ENCODE assay signal across 8 cellular contexts in the genomic region with DNA sequence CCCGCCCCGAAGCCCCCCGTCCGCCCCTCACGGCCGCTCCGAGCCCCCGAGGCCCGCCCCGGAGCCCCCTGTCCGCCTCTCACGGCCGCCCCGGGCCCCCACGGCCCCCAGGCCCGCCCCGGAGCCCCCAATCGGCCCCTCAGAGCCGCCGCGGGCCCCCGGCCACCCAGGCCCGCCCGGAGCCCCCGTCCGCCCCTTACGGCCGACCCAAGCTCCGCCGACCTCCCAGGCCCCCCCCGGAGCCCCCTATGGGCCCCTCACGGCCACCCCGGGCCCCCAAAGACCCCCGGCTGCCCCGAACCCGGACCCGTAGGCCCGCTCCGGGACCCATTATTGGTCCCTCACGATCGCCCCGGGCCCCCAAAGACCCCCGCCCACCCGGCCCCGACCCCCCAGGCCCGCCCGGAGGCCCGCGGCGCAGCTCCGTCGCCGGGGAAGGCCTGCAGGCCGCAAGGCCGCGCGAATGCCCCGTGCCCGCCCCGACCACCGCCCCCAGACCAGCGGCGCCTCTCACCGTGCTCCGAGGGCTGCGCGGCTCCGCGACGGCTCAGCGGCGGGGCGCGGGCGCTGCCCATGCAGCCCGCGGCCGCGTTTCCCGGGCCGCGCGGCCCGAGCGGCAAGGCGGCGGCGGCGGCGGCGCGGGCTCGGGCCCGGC. TPM values are rescaled to one million over a fixed set of nuclear protein-coding genes. Genes with fewer than 3 reads are reported as not detected.
DNase-seq lines count a peak whose midpoint lies in the region; ATAC-seq lines count a peak whose summit lies in the region.

No MANE protein-coding gene starts in this region.

- peak overlapping the region; percentile 95; the same call in 1 of the 2 replicates for H3K9ac ChIP-seq in iPS-20b (ENCODE audit: low read depth, low read length)
- H3K9ac ChIP-seq in subcutaneous abdominal adipose tissue (ENCODE audit: low read length in 5 of 5) = peak overlapping the region in 3 of 5 donors; percentile 70 to 75 (median 73)

- no peaks in the 10 kb centered on the region for H3K9me3 Mint-ChIP-seq in activated T-helper 17 cell treated with anti-CD3 and anti-CD28 coated beads, Interleukin-2, amount 50 U/mL, for 72 hours

- DNase-seq in NCI-H748 (lab: John Stamatoyannopoulos, UW; ENCODE audit: unreplicated experiment) (peak; percentile 27), NCI-H748 treated with DMSO at 0.1 percent for 48 hours (lab: John Stamatoyannopoulos, UW) (no peak), DMS153 treated with DMSO at 0.1 percent for 48 hours (lab: John Stamatoyannopoulos, UW; ENCODE audit: unreplicated experiment) (no peak), globus pallidus (ENCODE audit: low spot score) (no peak)

- H3K27me3 ChIP-seq in iPS-20b (ENCODE audit: insufficient read depth, low read length) = no peaks in the 10 kb centered on the region
- no peaks in the 10 kb centered on the region for H3K27me3 ChIP-seq in subcutaneous abdominal adipose tissue (ENCODE audit: control insufficient read depth in 5 of 5, insufficient read depth in 4 of 5, low read length in 5 of 5)

- no peak overlapping the region for H3K27ac ChIP-seq in iPS-20b (ENCODE audit: low read length)
- peak overlapping the region; percentile 90 for H3K27ac ChIP-seq in subcutaneous abdominal adipose tissue (ENCODE audit: low read depth, low read length)

- no peaks in the 10 kb centered on the region for H3K27me3 Mint-ChIP-seq in activated T-helper 17 cell treated with anti-CD3 and anti-CD28 coated beads, Interleukin-2, amount 50 U/mL, for 72 hours

- H3K36me3 Mint-ChIP-seq in activated T-helper 17 cell treated with anti-CD3 and anti-CD28 coated beads, Interleukin-2, amount 50 U/mL, for 72 hours (ENCODE audit: low read depth) = peaks cover 44% of the 10 kb centered on the region

- H3K36me3 ChIP-seq in iPS-20b (ENCODE audit: insufficient read depth, low read depth, low read length) (no peaks in the 10 kb centered on the region), subcutaneous abdominal adipose tissue (ENCODE audit: control insufficient read depth in 5 of 5, insufficient read depth in 5 of 5, low read length in 5 of 5) (peaks cover 0 to 3% (median 0%) of the 10 kb centered on the region in 5 donors)

- peak overlapping the region; percentile 97 for H3K4me3 Mint-ChIP-seq in activated T-helper 17 cell treated with anti-CD3 and anti-CD28 coated beads, Interleukin-2, amount 50 U/mL, for 72 hours

- H3K4me1 ChIP-seq in iPS-20b (ENCODE audit: insufficient read depth, low read length) (peaks cover 21% of the 10 kb centered on the region), subcutaneous abdominal adipose tissue (ENCODE audit: control insufficient read depth in 5 of 5, insufficient read depth in 5 of 5, low read length in 5 of 5) (peaks cover 14 to 52% (median 43%) of the 10 kb centered on the region in 5 donors)

- H3K9me3 ChIP-seq in iPS-20b (ENCODE audit: insufficient read depth, low read depth, low read length) = no peaks in the 10 kb centered on the region
- H3K9me3 ChIP-seq in subcutaneous abdominal adipose tissue (ENCODE audit: control insufficient read depth in 5 of 5, low read length in 5 of 5) = no peaks in the 10 kb centered on the region

- no peak for ATAC-seq in activated T-helper 17 cell treated with anti-CD3 and anti-CD28 coated beads, Interleukin-2, amount 50 U/mL, for 72 hours (replicated peaks)
- no peak for ATAC-seq in GM18867 (IDR thresholded peaks at IDR 0.05; ENCODE audit: unreplicated experiment)

- H3K27ac Mint-ChIP-seq in activated T-helper 17 cell treated with anti-CD3 and anti-CD28 coated beads, Interleukin-2, amount 50 U/mL, for 72 hours = peak overlapping the region; percentile 94

- peaks cover 31% of the 10 kb centered on the region for H3K4me1 Mint-ChIP-seq in activated T-helper 17 cell treated with anti-CD3 and anti-CD28 coated beads, Interleukin-2, amount 50 U/mL, for 72 hours

- H3K4me3 ChIP-seq in iPS-20b (ENCODE audit: low read length) (peak overlapping the region; percentile 93; the same call in 1 of the 2 replicates), subcutaneous abdominal adipose tissue (ENCODE audit: low read depth in 1 of 5, low read length in 5 of 5) (peak overlapping the region in 4 of 5 donors; percentile 50 to 92 (median 60))

RNA-seq across cellular contexts. Expression of a gene that starts 0.5 kb away (rescaled TPM):
- 100 to 1,000 TPM; 166 to 178 TPM for total RNA-seq in activated T-helper 17 cell treated with anti-CD3 and anti-CD28 coated beads, Interleukin-2, amount 50 U/mL, for 72 hours

RNA-seq across cellular contexts. Expression of a gene that starts 18.3 kb away (rescaled TPM):
- 100 to 1,000 TPM; 115 to 135 TPM for total RNA-seq in activated T-helper 17 cell treated with anti-CD3 and anti-CD28 coated beads, Interleukin-2, amount 50 U/mL, for 72 hours
